13 cellular contexts compared by ENCODE assay signal in genomic region chr1:172398193-172398592, GRCh38. TPM values are rescaled to one million over a fixed set of nuclear protein-coding genes. Genes with fewer than 3 reads are reported as not detected.
A peak's percentile ranks its signal among the peaks of the same experiment; 100 is the strongest.
DNase-seq lines count a peak whose midpoint lies in the region; ATAC-seq, FAIRE-seq and TF ChIP-seq lines count a peak whose summit lies in the region.
"Had no signal": no experiment of that assay in that cellular context is flagged by ENCODE, and none has a peak within 500 bp of the region (broad histone marks: within the 10 kb centered on the region; RNA-seq: fewer than 3 reads in every experiment).

No MANE protein-coding gene starts in this region.

- no peak for FAIRE-seq in HTR-8/SVneo (lab: Jason Lieb, UNC)
- FAIRE-seq: H54 had no signal

- H3K4me3 ChIP-seq in ascending aorta (no peak overlapping the region), right cardiac atrium (ENCODE audit: low read length) (no peak overlapping the region), GM23338 (no peak overlapping the region)

- TF ChIP-seq CTCF in HFFc6 (IDR thresholded peaks at IDR 0.05) (no peak), ascending aorta (IDR thresholded peaks at IDR 0.05) (no peak), GM23338 (conservative IDR thresholded peaks at IDR 0.05; ENCODE audit: low read depth in 2 of 2) (no peak)

- no peaks in the 10 kb centered on the region for H4K20me1 ChIP-seq in GM23338 (replicated peaks; ENCODE audit: insufficient read depth)

- H3K79me2 ChIP-seq in GM23338 (replicated peaks; ENCODE audit: insufficient read depth): no peaks in the 10 kb centered on the region

- intact Hi-C loops in ascending aorta (cut with DNase I): loop anchor here (1.0 to 5.0 kb wide), 6 partner anchors 47 to 253 kb away; partner anchors contain the start of genes PIGC and SUCO
- intact Hi-C loops in right cardiac atrium (cut with DNase I): loop anchor here (5.0 to 10.0 kb wide), 3 partner anchors 253 to 393 kb away; no protein-coding TSS in a partner anchor

- H3K4me3 Mint-ChIP-seq in HFFc6 (no peak overlapping the region), GM23338 (no peak overlapping the region)
- H3K4me3 Mint-ChIP-seq in stimulated activated naive B cell treated with anti-CD40 and anti-IgM and Interleukin-4, amounts not matched to agents 10 μg/mL and 1 μg/mL and 100 μg/mL, for 72 hours: peak overlapping the region in 1 of 2 donors; percentile 27

- H3K4me1 Mint-ChIP-seq in HFFc6 (ENCODE audit: low read depth) (peaks cover 62% of the 10 kb centered on the region), GM23338 (peaks cover 44% of the 10 kb centered on the region)
- peaks cover 34 to 59% of the 10 kb centered on the region in 2 donors for H3K4me1 Mint-ChIP-seq in stimulated activated naive B cell treated with anti-CD40 and anti-IgM and Interleukin-4, amounts not matched to agents 10 μg/mL and 1 μg/mL and 100 μg/mL, for 72 hours

- H3K27me3 Mint-ChIP-seq in HFFc6 (ENCODE audit: insufficient read depth) (no peaks in the 10 kb centered on the region), GM23338 (ENCODE audit: insufficient read depth, low read depth, poor library complexity) (no peaks in the 10 kb centered on the region)
- no peaks in the 10 kb centered on the region for H3K27me3 Mint-ChIP-seq in stimulated activated naive B cell treated with anti-CD40 and anti-IgM and Interleukin-4, amounts not matched to agents 10 μg/mL and 1 μg/mL and 100 μg/mL, for 72 hours

- H3K36me3 Mint-ChIP-seq in HFFc6 (ENCODE audit: low read depth): no peaks in the 10 kb centered on the region
- no peaks in the 10 kb centered on the region for H3K36me3 Mint-ChIP-seq in stimulated activated naive B cell treated with anti-CD40 and anti-IgM and Interleukin-4, amounts not matched to agents 10 μg/mL and 1 μg/mL and 100 μg/mL, for 72 hours
- H3K36me3 Mint-ChIP-seq in GM23338 (ENCODE audit: low read depth): no peaks in the 10 kb centered on the region

- H3K36me3 ChIP-seq in ascending aorta (no peaks in the 10 kb centered on the region), GM23338 (ENCODE audit: insufficient read depth) (no peaks in the 10 kb centered on the region)

- DNase-seq in HFFc6 (no peak), ascending aorta (ENCODE audit: low spot score in 2 of 2) (no peak), right cardiac atrium (peak; percentile 27 to 69 (median 33)), HTR-8/SVneo (ENCODE audit: insufficient read length, low spot score) (no peak), GM23338 (ENCODE audit: low spot score) (no peak), NCI-H1105 treated with DMSO at 0.1 percent for 48 hours (lab: John Stamatoyannopoulos, UW) (no peak), T-helper 1 cell (no peak)
- DNase-seq in stimulated activated naive B cell treated with anti-CD40 and anti-IgM and Interleukin-4, amounts not matched to agents 10 μg/mL and 1 μg/mL and 100 μg/mL, for 72 hours: no peak
- DNase-seq: activated naive CD4-positive, alpha-beta T cell treated with anti-CD3 and anti-CD28 coated beads, Interleukin-2, amount 50 U/mL, for 16 hours; DMS153; NCI-H1417 treated with DMSO at 0.1 percent for 48 hours had no signal

- H3K9me3 Mint-ChIP-seq in HFFc6 (no peaks in the 10 kb centered on the region), GM23338 (no peaks in the 10 kb centered on the region; the same call in 2 of the 3 replicates)
- H3K9me3 Mint-ChIP-seq in stimulated activated naive B cell treated with anti-CD40 and anti-IgM and Interleukin-4, amounts not matched to agents 10 μg/mL and 1 μg/mL and 100 μg/mL, for 72 hours: peaks cover 0 to 1% of the 10 kb centered on the region in 2 donors

- H3K4me2 ChIP-seq in GM23338: no peak overlapping the region

- no peaks in the 10 kb centered on the region for H3F3A ChIP-seq in GM23338 (replicated peaks; ENCODE audit: low read depth)

- H3K9me3 ChIP-seq in ascending aorta (no peaks in the 10 kb centered on the region), right cardiac atrium (ENCODE audit: control insufficient read depth, low read length) (no peaks in the 10 kb centered on the region)

- H3K27ac ChIP-seq in ascending aorta (peak overlapping the region; percentile 79 to 87), right cardiac atrium (ENCODE audit: low read length) (no peak overlapping the region), GM23338 (ENCODE audit: low read depth) (no peak overlapping the region)

- 43% methylated on average over 2 of the region's 2 CpGs for WGBS in right cardiac atrium

- ATAC-seq in right cardiac atrium (peak; percentile 59 to 74), GM23338 (no peak)
- no peak for ATAC-seq in stimulated activated naive B cell treated with anti-CD40 and anti-IgM and Interleukin-4, amounts not matched to agents 10 μg/mL and 1 μg/mL and 100 μg/mL, for 72 hours (replicated peaks)

- H3K4me1 ChIP-seq in ascending aorta (peaks cover 3 to 48% of the 10 kb centered on the region in 2 donors), right cardiac atrium (ENCODE audit: control insufficient read depth, insufficient read depth, low read length) (peaks cover 5% of the 10 kb centered on the region), GM23338 (ENCODE audit: insufficient read depth) (peaks cover 34% of the 10 kb centered on the region)

- H3K27me3 ChIP-seq in ascending aorta (no peaks in the 10 kb centered on the region), right cardiac atrium (ENCODE audit: control insufficient read depth, insufficient read depth) (no peaks in the 10 kb centered on the region), GM23338 (ENCODE audit: insufficient read depth) (no peaks in the 10 kb centered on the region)

- H3K27ac Mint-ChIP-seq in HFFc6: peak overlapping the region; percentile 83
- peak overlapping the region; percentile 56 for H3K27ac Mint-ChIP-seq in stimulated activated naive B cell treated with anti-CD40 and anti-IgM and Interleukin-4, amounts not matched to agents 10 μg/mL and 1 μg/mL and 100 μg/mL, for 72 hours
- no peak overlapping the region for H3K27ac Mint-ChIP-seq in GM23338

- H2AFZ ChIP-seq in GM23338: no peak overlapping the region

- H3K9me2 ChIP-seq in GM23338 (ENCODE audit: insufficient read depth): no peaks in the 10 kb centered on the region

TF ChIP-seq in GM23338, 12 proteins besides CTCF, POLR2A, EP300 and RAD21 (continues in another document):
- TF ChIP-seq ZNF114 (CRISPR knock-in tag; IDR thresholded peaks at IDR 0.05): no peak
- TF ChIP-seq POLR2AphosphoS5 (IDR thresholded peaks at IDR 0.05; ENCODE audit: low read depth): no peak
- no peak for TF ChIP-seq EZH2 (IDR thresholded peaks at IDR 0.05; ENCODE audit: low read depth, unreplicated experiment)
- TF ChIP-seq EZH2phosphoT487 (IDR thresholded peaks at IDR 0.05; ENCODE audit: unreplicated experiment): no peak
- TF ChIP-seq, protein P1, sequence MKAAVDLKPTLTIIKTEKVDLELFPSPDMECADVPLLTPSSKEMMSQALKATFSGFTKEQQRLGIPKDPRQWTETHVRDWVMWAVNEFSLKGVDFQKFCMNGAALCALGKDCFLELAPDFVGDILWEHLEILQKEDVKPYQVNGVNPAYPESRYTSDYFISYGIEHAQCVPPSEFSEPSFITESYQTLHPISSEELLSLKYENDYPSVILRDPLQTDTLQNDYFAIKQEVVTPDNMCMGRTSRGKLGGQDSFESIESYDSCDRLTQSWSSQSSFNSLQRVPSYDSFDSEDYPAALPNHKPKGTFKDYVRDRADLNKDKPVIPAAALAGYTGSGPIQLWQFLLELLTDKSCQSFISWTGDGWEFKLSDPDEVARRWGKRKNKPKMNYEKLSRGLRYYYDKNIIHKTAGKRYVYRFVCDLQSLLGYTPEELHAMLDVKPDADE (IDR thresholded peaks at IDR 0.05): no peak
- TF ChIP-seq NANOG (IDR thresholded peaks at IDR 0.05; ENCODE audit: borderline replicate concordance): no peak
- TF ChIP-seq STAT1 (IDR thresholded peaks at IDR 0.05; ENCODE audit: unreplicated experiment): no peak
- TF ChIP-seq REST (IDR thresholded peaks at IDR 0.05; ENCODE audit: unreplicated experiment): no peak
- no peak for TF ChIP-seq CREB1 (CRISPR knock-in tag; IDR thresholded peaks at IDR 0.05; ENCODE audit: low read depth)

RNA-seq across cellular contexts. Expression of gene C1orf105, which starts 22.3 kb away (rescaled TPM):
- total RNA-seq in HFFc6 (2021; fragmentation: NEBNext Ultra II Directional; extraction: Animal tissue kit (Norgen Biotek cat#: 25700)): not detected
- total RNA-seq in ascending aorta (not detected), right cardiac atrium (10 to 100 TPM in 3 of 4 donors, 1 to 10 TPM in 1; 3.2 to 19.1 (median 12.4) TPM)
- polyA plus RNA-seq in right cardiac atrium (21.5 TPM), GM23338 (2016; fragmentation: Nextera tagmentation; extraction: Ambion mirVana) (not detected in 2 replicates)
- total RNA-seq in GM23338 (2014; rRNA removed; shearing (Covaris generic)): not detected in 2 replicates
- total RNA-seq: mesenteric fat pad had no signal

RNA-seq across cellular contexts. Expression of gene PIGC, which starts 45.7 kb away (rescaled TPM):
- total RNA-seq in HFFc6 (2021; fragmentation: NEBNext Ultra II Directional; extraction: Animal tissue kit (Norgen Biotek cat#: 25700)): 10 to 100 TPM; 14.2 to 17.1 (median 15.3) TPM
- total RNA-seq in ascending aorta (20.0 TPM), right cardiac atrium (10 to 100 TPM; 15.0 to 19.1 (median 18.5) TPM)
- polyA plus RNA-seq in right cardiac atrium (20.6 TPM), GM23338 (2016; fragmentation: Nextera tagmentation; extraction: Ambion mirVana) (24.3 and 28.1 TPM in 2 replicates)
- 22.5 and 25.2 TPM in 2 replicates for total RNA-seq in GM23338 (2014; rRNA removed; shearing (Covaris generic))

Comparison
In these comparisons a context has a peak if more than half of its experiments do, and no peak if none do; other contexts are left out.
1. DNase-seq: peak in right cardiac atrium (3 of 3); none in HFFc6 (single experiment), ascending aorta (0 of 2), stimulated activated naive B cell treated with anti-CD40 and anti-IgM and Interleukin-4, amounts not matched to agents 10 μg/mL and 1 μg/mL and 100 μg/mL, for 72 hours (single experiment), HTR-8/SVneo (single experiment), GM23338 (single experiment), NCI-H1105 treated with DMSO at 0.1 percent for 48 hours (single experiment) and T-helper 1 cell (0 of 5).
2. H3K27ac ChIP-seq: peak in ascending aorta (2 of 2); none in right cardiac atrium (single experiment) and GM23338 (single experiment).
3. ATAC-seq: peak in right cardiac atrium (2 of 2); none in stimulated activated naive B cell treated with anti-CD40 and anti-IgM and Interleukin-4, amounts not matched to agents 10 μg/mL and 1 μg/mL and 100 μg/mL, for 72 hours (0 of 2) and GM23338 (single experiment).